Comparison of ENCODE assay signal across 17 cellular contexts in genomic region chr18:8776544-8776943, GRCh38.
DNase-seq lines count a peak whose midpoint lies in the region; ATAC-seq, FAIRE-seq and TF ChIP-seq lines count a peak whose summit lies in the region.
"Had no signal": no experiment of that assay in that cellular context is flagged by ENCODE, and none has a peak within 500 bp of the region (broad histone marks: within the 10 kb centered on the region; RNA-seq: fewer than 3 reads in every experiment).

No MANE protein-coding gene starts in this region.

- H3K9ac ChIP-seq in H9 (ENCODE audit: extremely low read depth, insufficient read length, low read length) (no peak overlapping the region), K562 (ENCODE audit: insufficient read depth in 1 of 2, low read depth in 2 of 2, low read length in 2 of 2) (no peak overlapping the region), neural progenitor cell (no peak overlapping the region)

- H3K18ac ChIP-seq in H9 (ENCODE audit: insufficient read length, low read depth, low read length) = no peak overlapping the region

- TF ChIP-seq EP300 in K562 (IDR thresholded peaks at IDR 0.05; ENCODE audit: low read length) = no peak

- H3K27me3 ChIP-seq in H9 (ENCODE audit: insufficient read depth, low read length) (no peaks in the 10 kb centered on the region), K562 (ENCODE audit: control insufficient read depth in 2 of 2, insufficient read depth in 2 of 2, low read length in 2 of 2) (peaks cover 0 to 8% of the 10 kb centered on the region in 2 experiments; a peak in 1 of 5 replicates), neural progenitor cell (no peaks in the 10 kb centered on the region), testis (no peaks in the 10 kb centered on the region)

- H3K9me3 ChIP-seq in H9 (ENCODE audit: control insufficient read depth, low read depth, low read length) (no peaks in the 10 kb centered on the region), K562 (replicated peaks; ENCODE audit: control insufficient read depth, insufficient read depth, low read depth, low read length) (no peaks in the 10 kb centered on the region), neural progenitor cell (ENCODE audit: low read depth) (no peaks in the 10 kb centered on the region), testis (no peaks in the 10 kb centered on the region)
- H3K9me3 ChIP-seq: HAP-1 had no signal

- no peaks in the 10 kb centered on the region for H3K9me3 Mint-ChIP-seq in H9
- H3K9me3 Mint-ChIP-seq in neural progenitor cell = no peaks in the 10 kb centered on the region
- no peaks in the 10 kb centered on the region for H3K9me3 Mint-ChIP-seq in mesothelial cell of epicardium
- H3K9me3 Mint-ChIP-seq in activated T-helper 2 cell treated with anti-CD3 and anti-CD28 coated beads, Interferon-gamma antibody, Interleukin-2, Interleukin-4, amounts not matched to agents 10 μg/mL and 5 μg/mL and 100 μg/mL, durations not matched to agents 14 hours and 24 hours and 36 hours = no peaks in the 10 kb centered on the region
- H3K9me3 Mint-ChIP-seq: CD4-positive, alpha-beta memory T cell; HFFc6 had no signal

- peaks cover 4% of the 10 kb centered on the region for H3K9me1 ChIP-seq in K562 (ENCODE audit: control insufficient read depth, insufficient read depth, low read length)

- no peak overlapping the region for H3K23ac ChIP-seq in H9 (ENCODE audit: insufficient read length, low read depth, low read length)

- H3K14ac ChIP-seq in H9 (ENCODE audit: insufficient read depth, low read length) = no peak overlapping the region

- H3K4me2 ChIP-seq in H9 (ENCODE audit: insufficient read depth, insufficient read length, low read length) (no peak overlapping the region), K562 (ENCODE audit: insufficient read depth, low read length) (no peak overlapping the region), neural progenitor cell (peak overlapping the region; percentile 36)

- H2AK5ac ChIP-seq in H9 (ENCODE audit: insufficient read length, low read length) = no peak overlapping the region

- intact Hi-C loops in K562 (cut with micrococcal nuclease) (no loop called here), testis (cut with DNase I; ENCODE audit: low total_unique reads) (no loop called here)
- intact Hi-C loops in activated T-helper 2 cell treated with anti-CD3 and anti-CD28 coated beads, Interferon-gamma antibody, Interleukin-2, Interleukin-4, amounts not matched to agents 10 μg/mL and 5 μg/mL and 100 μg/mL, durations not matched to agents 14 hours and 24 hours and 36 hours (cut with micrococcal nuclease) = no loop called here

- no peak overlapping the region for H4K91ac ChIP-seq in H9 (ENCODE audit: insufficient read length, low read depth, low read length)

- no peak overlapping the region for H2BK15ac ChIP-seq in H9 (ENCODE audit: low read depth, low read length)

- H3T11ph ChIP-seq in H9 (ENCODE audit: low read length) = no peak overlapping the region

- H3K56ac ChIP-seq in H9 (ENCODE audit: insufficient read length, low read depth, low read length) = no peak overlapping the region

- no peak overlapping the region for H4K8ac ChIP-seq in H9 (replicated peaks; ENCODE audit: insufficient read length, low read depth, low read length)

- no TSS peak for BruUV-seq in K562 (replicated peaks; lab: Mats Ljungman, UMichigan)

- H3K79me2 ChIP-seq in H9 (ENCODE audit: insufficient read depth, low read length) (no peaks in the 10 kb centered on the region), K562 (ENCODE audit: control insufficient read depth, insufficient read depth, low read length) (no peaks in the 10 kb centered on the region), neural progenitor cell (ENCODE audit: low read depth) (peaks cover 44% of the 10 kb centered on the region)

- H4K20me1 ChIP-seq in H9 (ENCODE audit: control insufficient read depth, insufficient read depth, insufficient read length) (no peaks in the 10 kb centered on the region), K562 (replicated peaks; ENCODE audit: control insufficient read depth, insufficient read depth, low read length) (no peaks in the 10 kb centered on the region), neural progenitor cell (ENCODE audit: low read depth) (no peaks in the 10 kb centered on the region)

- no peak overlapping the region for H4K5ac ChIP-seq in H9 (ENCODE audit: insufficient read length, low read depth, low read length)

- H2AFZ ChIP-seq in H9 (ENCODE audit: low read length) (no peak overlapping the region), K562 (ENCODE audit: low read depth, low read length) (no peak overlapping the region), neural progenitor cell (replicated peaks) (no peak overlapping the region)

- CTCF ChIA-PET in K562 (lab: Yijun Ruan, JAX; ENCODE audit: low intra/inter-chr PET ratio) = no interaction called here

- WGBS in H9 (ENCODE audit: extremely low coverage, insufficient read length, low lambda C conversion rate) = no CpG with 5 or more reads among the region's 4 CpGs
- WGBS in K562 (ENCODE audit: insufficient coverage, low coverage, missing lambda C conversion rate) = 25% methylated on average over 4 of the region's 4 CpGs
- 92 to 94% methylated on average over 4 of the region's 4 CpGs for WGBS in testis, 2 donors

- H3F3A ChIP-seq in neural progenitor cell (ENCODE audit: low read depth) = peaks cover 76% of the 10 kb centered on the region

- H3K4me1 ChIP-seq in H9 (ENCODE audit: insufficient read depth, low read length) (no peaks in the 10 kb centered on the region), K562 (replicated peaks in 1 of 2; ENCODE audit: control insufficient read depth in 2 of 2, insufficient read depth in 2 of 2, low read length in 2 of 2) (peaks cover 4 to 6% of the 10 kb centered on the region in 2 experiments; a peak in 2 of 5 replicates), neural progenitor cell (peaks cover 97% of the 10 kb centered on the region), testis (peaks cover 24% of the 10 kb centered on the region)

- no peak overlapping the region for H3K4me3 Mint-ChIP-seq in H9
- no peak overlapping the region for H3K4me3 Mint-ChIP-seq in neural progenitor cell
- no peak overlapping the region for H3K4me3 Mint-ChIP-seq in mesothelial cell of epicardium
- no peak overlapping the region for H3K4me3 Mint-ChIP-seq in activated T-helper 2 cell treated with anti-CD3 and anti-CD28 coated beads, Interferon-gamma antibody, Interleukin-2, Interleukin-4, amounts not matched to agents 10 μg/mL and 5 μg/mL and 100 μg/mL, durations not matched to agents 14 hours and 24 hours and 36 hours (ENCODE audit: low read depth)
- H3K4me3 Mint-ChIP-seq: CD4-positive, alpha-beta memory T cell; HFFc6 had no signal

- H3K36me3 Mint-ChIP-seq in H9 (ENCODE audit: insufficient read depth in 1 of 3, low read depth in 3 of 3) (peaks cover 0 to 8% (median 8%) of the 10 kb centered on the region in 3 experiments; a peak in 6 of 7 replicates), neural progenitor cell (peaks cover 5% of the 10 kb centered on the region), mesothelial cell of epicardium (no peaks in the 10 kb centered on the region)
- H3K36me3 Mint-ChIP-seq in activated T-helper 2 cell treated with anti-CD3 and anti-CD28 coated beads, Interferon-gamma antibody, Interleukin-2, Interleukin-4, amounts not matched to agents 10 μg/mL and 5 μg/mL and 100 μg/mL, durations not matched to agents 14 hours and 24 hours and 36 hours (ENCODE audit: low read depth) = no peaks in the 10 kb centered on the region
- H3K36me3 Mint-ChIP-seq: CD4-positive, alpha-beta memory T cell had no signal

- DNase-seq in H9 = no peak
- DNase-seq in K562 (ENCODE audit: extremely low read depth in 1 of 4, low spot score in 3 of 4) = no peak
- no peak for DNase-seq in neural progenitor cell (ENCODE audit: low spot score)
- DNase-seq in testis = peak; percentile 5
- DNase-seq in mesothelial cell of epicardium (ENCODE audit: low spot score in 2 of 2, unreplicated experiment in 2 of 2) = no peak
- DNase-seq in AG08396 (ENCODE audit: low spot score) = no peak
- DNase-seq in activated T-helper 2 cell treated with anti-CD3 and anti-CD28 coated beads, Interferon-gamma antibody, Interleukin-2, Interleukin-4, amounts not matched to agents 10 μg/mL and 5 μg/mL and 100 μg/mL, durations not matched to agents 14 hours and 24 hours and 36 hours (ENCODE audit: low spot score) = no peak
- DNase-seq: CD4-positive, alpha-beta memory T cell; DMS79; GOT3; HFFc6 had no signal

- in situ Hi-C loops in K562 (cut with MboI) = no loop called here

- POLR2A ChIA-PET in K562 (lab: Yijun Ruan, JAX) = interaction anchor here (0.5 to 4.1 kb wide), 5 partner anchors 10 to 338 kb away, joined by 3 to 20 read pairs (median 4); no protein-coding TSS in a partner anchor

- H3K79me1 ChIP-seq in H9 (ENCODE audit: insufficient read depth, low read depth, low read length, poor library complexity, severe bottlenecking) = no peaks in the 10 kb centered on the region

- H3K4me1 Mint-ChIP-seq in H9 (peaks cover 49 to 72% of the 10 kb centered on the region in 2 experiments), neural progenitor cell (peaks cover 62% of the 10 kb centered on the region), mesothelial cell of epicardium (peaks cover 22% of the 10 kb centered on the region)
- no peaks in the 10 kb centered on the region for H3K4me1 Mint-ChIP-seq in activated T-helper 2 cell treated with anti-CD3 and anti-CD28 coated beads, Interferon-gamma antibody, Interleukin-2, Interleukin-4, amounts not matched to agents 10 μg/mL and 5 μg/mL and 100 μg/mL, durations not matched to agents 14 hours and 24 hours and 36 hours (ENCODE audit: low read depth)
- H3K4me1 Mint-ChIP-seq: CD4-positive, alpha-beta memory T cell had no signal

- no peak overlapping the region for H2BK120ac ChIP-seq in H9 (ENCODE audit: low read depth, low read length, poor library complexity, severe bottlenecking)

- H3K27ac ChIP-seq in H9 (ENCODE audit: insufficient read length, low read depth, low read length) (no peak overlapping the region), K562 (ENCODE audit: extremely low read depth, low read depth, low read length) (no peak overlapping the region), neural progenitor cell (peak overlapping the region; percentile 85), testis (no peak overlapping the region)

- TF ChIP-seq RAD21 in K562 (CRISPR knock-in tag; conservative IDR thresholded peaks at IDR 0.05 in 1 of 2, IDR thresholded peaks at IDR 0.05 in 1 of 2) = no peak

- ATAC-seq in K562 = no peak
- ATAC-seq: GM12878, HepG2 had no signal

- H3K36me3 ChIP-seq in K562 (ENCODE audit: control insufficient read depth, insufficient read depth, low read length) (no peaks in the 10 kb centered on the region), neural progenitor cell (no peaks in the 10 kb centered on the region), testis (ENCODE audit: low read depth, missing control alignments) (no peaks in the 10 kb centered on the region)
- H3K36me3 ChIP-seq: HAP-1 had no signal

- no peak for TF ChIP-seq CTCF in H9 (conservative IDR thresholded peaks at IDR 0.05)
- no peak for TF ChIP-seq CTCF in K562 (IDR thresholded peaks at IDR 0.05 in 2 of 3, conservative IDR thresholded peaks at IDR 0.05 in 1 of 3; ENCODE audit: insufficient read depth in 2 of 3, low read depth in 1 of 3, low read length in 3 of 3)
- no peak for TF ChIP-seq CTCF in neural progenitor cell (IDR thresholded peaks at IDR 0.05)
- no peak for TF ChIP-seq CTCF in testis (IDR thresholded peaks at IDR 0.05)
- TF ChIP-seq CTCF in mesothelial cell of epicardium (IDR thresholded peaks at IDR 0.05; ENCODE audit: unreplicated experiment) = no peak

- peak overlapping the region in 2 of 3 experiments; percentile 19 to 35; a peak in 2 of 7 replicates for H3K27ac Mint-ChIP-seq in H9
- H3K27ac Mint-ChIP-seq in neural progenitor cell = peak overlapping the region; percentile 2
- no peak overlapping the region for H3K27ac Mint-ChIP-seq in mesothelial cell of epicardium
- H3K27ac Mint-ChIP-seq in activated T-helper 2 cell treated with anti-CD3 and anti-CD28 coated beads, Interferon-gamma antibody, Interleukin-2, Interleukin-4, amounts not matched to agents 10 μg/mL and 5 μg/mL and 100 μg/mL, durations not matched to agents 14 hours and 24 hours and 36 hours = no peak overlapping the region
- H3K27ac Mint-ChIP-seq: CD4-positive, alpha-beta memory T cell; HFFc6 had no signal

- no peaks in the 10 kb centered on the region for H3K23me2 ChIP-seq in H9 (ENCODE audit: insufficient read length, low read depth, low read length, poor library complexity, severe bottlenecking)

- H3K4me3 ChIP-seq in K562 = no peak overlapping the region
- no peak overlapping the region for H3K4me3 ChIP-seq in neural progenitor cell
- H3K4me3 ChIP-seq in testis = no peak overlapping the region
- H3K4me3 ChIP-seq: GM12878, HAP-1 had no signal

- H3K27me3 Mint-ChIP-seq in H9 (ENCODE audit: low read depth) = no peaks in the 10 kb centered on the region
- peaks cover 3% of the 10 kb centered on the region for H3K27me3 Mint-ChIP-seq in neural progenitor cell (ENCODE audit: insufficient read depth, low read depth)
- H3K27me3 Mint-ChIP-seq in mesothelial cell of epicardium (ENCODE audit: low read depth) = no peaks in the 10 kb centered on the region
- peaks cover 3% of the 10 kb centered on the region for H3K27me3 Mint-ChIP-seq in activated T-helper 2 cell treated with anti-CD3 and anti-CD28 coated beads, Interferon-gamma antibody, Interleukin-2, Interleukin-4, amounts not matched to agents 10 μg/mL and 5 μg/mL and 100 μg/mL, durations not matched to agents 14 hours and 24 hours and 36 hours (ENCODE audit: low read depth)

- no peak overlapping the region for H2BK20ac ChIP-seq in H9 (ENCODE audit: low read depth, low read length, poor library complexity, severe bottlenecking)

- H2BK12ac ChIP-seq in H9 (ENCODE audit: insufficient read length, low read depth, low read length) = no peak overlapping the region

- no peak for FAIRE-seq in K562 (lab: Jason Lieb, UNC)
- FAIRE-seq: A204.1, GM12878, GM18507, HepG2, HTR-8/SVneo had no signal

- TF ChIP-seq POLR2A in K562 (conservative IDR thresholded peaks at IDR 0.05) (no peak), testis (IDR thresholded peaks at IDR 0.05) (no peak)

- no peak overlapping the region for H3K4ac ChIP-seq in H9 (ENCODE audit: low read depth, low read length)

- no peak overlapping the region for H2BK5ac ChIP-seq in H9 (ENCODE audit: insufficient read length, low read length)

Comparison
In these comparisons a context has a peak if more than half of its experiments do, and no peak if none do; other contexts are left out.
1. H3K27ac Mint-ChIP-seq: peak in H9 (2 of 3) and neural progenitor cell (single experiment); none in mesothelial cell of epicardium (single experiment) and activated T-helper 2 cell treated with anti-CD3 and anti-CD28 coated beads, Interferon-gamma antibody, Interleukin-2, Interleukin-4, amounts not matched to agents 10 μg/mL and 5 μg/mL and 100 μg/mL, durations not matched to agents 14 hours and 24 hours and 36 hours (single experiment).